In the genomic region with DNA sequence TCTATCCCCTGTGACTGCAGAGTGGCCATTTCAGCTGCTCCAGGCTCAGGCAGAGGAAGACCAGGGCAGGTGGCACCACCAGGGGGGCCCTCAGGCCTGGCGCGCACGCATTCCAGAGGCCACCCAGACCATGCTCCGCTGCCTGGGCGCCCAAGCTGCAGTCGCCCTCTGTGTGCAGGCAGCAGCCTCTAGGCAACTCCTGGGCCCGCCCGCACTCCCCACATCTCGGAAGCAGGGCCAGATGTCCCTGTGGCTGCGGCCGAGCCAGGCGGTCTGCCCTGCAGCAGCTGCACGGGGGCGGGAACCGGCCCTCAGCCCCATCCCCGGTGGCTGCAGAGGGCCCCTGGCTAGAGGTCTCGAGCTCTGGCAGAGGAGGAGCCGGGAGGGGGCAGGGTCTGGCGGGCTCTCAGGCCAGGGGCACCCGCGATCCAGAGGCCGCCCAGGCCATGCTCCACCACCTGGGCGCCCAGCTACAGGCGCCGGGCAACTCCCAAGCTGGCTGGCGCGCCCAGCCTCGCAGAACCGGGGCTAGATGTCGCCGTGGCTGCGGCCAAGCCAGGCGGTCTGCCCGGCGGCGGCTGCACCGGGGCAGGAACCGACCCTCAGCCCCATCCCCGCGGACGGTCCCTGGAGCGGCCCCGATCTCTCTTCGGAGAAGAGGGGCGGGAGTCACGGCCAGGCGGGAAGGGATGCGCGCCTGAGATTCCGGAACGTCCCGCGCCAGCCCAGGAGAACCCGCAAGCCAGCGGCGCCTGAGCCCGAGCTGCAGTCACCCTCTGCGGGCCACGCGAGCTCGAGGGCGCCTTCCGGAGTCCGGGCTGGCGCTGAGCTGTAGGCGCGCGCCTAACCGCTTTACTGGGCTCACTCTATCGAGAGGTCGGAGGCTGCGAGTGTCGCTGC, we compare ENCODE assay signal across 7 cellular contexts. TPM values are rescaled to one million over a fixed set of nuclear protein-coding genes. Genes with fewer than 3 reads are reported as not detected.
A peak's percentile ranks its signal among the peaks of the same experiment; 100 is the strongest.
DNase-seq lines count a peak whose midpoint lies in the region; ATAC-seq and TF ChIP-seq lines count a peak whose summit lies in the region.
"Not testable (repeated sequence)": the region's sequence is repeated elsewhere in the genome, so short reads cannot be mapped to it uniquely, and the experiment has no call there.

A gene (plus strand): TSS at position 855 of the 900 bp plus-strand sequence. CDS start 239 bp downstream, outside the sequence.

- peak; percentile 95 to 96 for ATAC-seq in activated T-cell treated with anti-CD3 and anti-CD28 coated beads, Interleukin-2, amount 50 U/mL, for 4 hours
- peak; percentile 97 for ATAC-seq in effector memory CD8-positive, alpha-beta T cell (replicated peaks)
- peak; percentile 64 for ATAC-seq in left colon

- H3K4me3 Mint-ChIP-seq in activated T-cell treated with anti-CD3 and anti-CD28 coated beads, Interleukin-2, amount 50 U/mL, for 4 hours = peak within 1 kb of the TSS; percentile 77
- H3K4me3 Mint-ChIP-seq in effector memory CD8-positive, alpha-beta T cell = peak within 1 kb of the TSS; percentile 79 to 80

- H3K36me3 ChIP-seq in skeletal muscle satellite cell (ENCODE audit: insufficient read depth, low read length) = not testable (repeated sequence)

- not testable (repeated sequence) for H3K9me3 ChIP-seq in skeletal muscle satellite cell (replicated peaks; ENCODE audit: low read length)

- H3K27me3 Mint-ChIP-seq in activated T-cell treated with anti-CD3 and anti-CD28 coated beads, Interleukin-2, amount 50 U/mL, for 4 hours (ENCODE audit: low read depth) = peaks cover 59% of the 10 kb centered on the region
- H3K27me3 Mint-ChIP-seq in effector memory CD8-positive, alpha-beta T cell = peaks cover 70 to 73% of the 10 kb centered on the region in 2 donors

- peak within 1 kb of the TSS; percentile 88 for H3K4me3 ChIP-seq in skeletal muscle satellite cell (ENCODE audit: low read length)

- not testable (repeated sequence) for H3K36me3 Mint-ChIP-seq in activated T-cell treated with anti-CD3 and anti-CD28 coated beads, Interleukin-2, amount 50 U/mL, for 4 hours (ENCODE audit: insufficient read depth); effector memory CD8-positive, alpha-beta T cell (ENCODE audit: insufficient read depth)

- H3K27ac Mint-ChIP-seq in effector memory CD8-positive, alpha-beta T cell = not testable (repeated sequence)

- not testable (repeated sequence) for TF ChIP-seq CTCF in GM10266 (IDR thresholded peaks at IDR 0.05; ENCODE audit: control insufficient read depth, insufficient read depth, low read depth, missing control alignments)

- H3K4me2 ChIP-seq in skeletal muscle satellite cell (ENCODE audit: low read length) = peak within 1 kb of the TSS; percentile 95

- intact Hi-C loops in left colon (cut with DNase I, micrococcal nuclease) = not testable (repeated sequence)

- not testable (repeated sequence) for H3K4me1 ChIP-seq in skeletal muscle satellite cell (ENCODE audit: control insufficient read depth, insufficient read depth, low read length)

- not testable (repeated sequence) for H3K27me3 ChIP-seq in skeletal muscle satellite cell (ENCODE audit: control insufficient read depth, insufficient read depth, low read length)

- H3K4me1 Mint-ChIP-seq in activated T-cell treated with anti-CD3 and anti-CD28 coated beads, Interleukin-2, amount 50 U/mL, for 4 hours (ENCODE audit: low read depth); effector memory CD8-positive, alpha-beta T cell (ENCODE audit: low read depth in 2 of 2): not testable (repeated sequence)

- DNase-seq in GM10266 (ENCODE audit: extremely low spot score) = peak; percentile 35
- peak; percentile 63 for DNase-seq in NCI-H1105 (lab: John Stamatoyannopoulos, UW)
- DNase-seq in SHP77 treated with DMSO at 0.1 percent for 48 hours (lab: John Stamatoyannopoulos, UW) = peak; percentile 56
- peak; percentile 26 for DNase-seq in activated T-cell treated with anti-CD3 and anti-CD28 coated beads, Interleukin-2, amount 50 U/mL, for 4 hours
- DNase-seq in effector memory CD8-positive, alpha-beta T cell = peak; percentile 20 to 35 (median 34)
- DNase-seq in left colon = peak; percentile 24 to 28

- peak within 1 kb of the TSS; percentile 84 for H3K9ac ChIP-seq in skeletal muscle satellite cell (ENCODE audit: low read depth, low read length)

- not testable (repeated sequence) for H3K9me3 Mint-ChIP-seq in activated T-cell treated with anti-CD3 and anti-CD28 coated beads, Interleukin-2, amount 50 U/mL, for 4 hours; effector memory CD8-positive, alpha-beta T cell

RNA-seq across cellular contexts. Expression of the gene that starts here (rescaled TPM):
- 1 to 10 TPM in 1 of 3 donors, not detected in 2; 2.4 TPM for total RNA-seq in activated T-cell treated with anti-CD3 and anti-CD28 coated beads, Interleukin-2, amount 50 U/mL, for 4 hours
- under 1 TPM in 1 of 2 donors, not detected in 1; 0.64 TPM for total RNA-seq in left colon
- total RNA-seq in skeletal muscle satellite cell (2012; rRNA removed) = under 0.01 and 0.22 TPM in 2 replicates

Comparison
In these comparisons a context has a peak if more than half of its experiments do, and no peak if none do; other contexts are left out.
1. Peak in every context shown above with its lines: DNase-seq, ATAC-seq and H3K4me3 ChIP-seq.
2. Peak in DNase-seq and ATAC-seq in left colon; RNA of the gene not detected or under 1 TPM.